ENCODE assay signal across 23 cellular contexts in genomic region chrX:19708683-19709082, GRCh38.
DNase-seq lines count a peak whose midpoint lies in the region; ATAC-seq and TF ChIP-seq lines count a peak whose summit lies in the region.
"Had no signal": no experiment of that assay in that cellular context is flagged by ENCODE, and none has a peak within 500 bp of the region (broad histone marks: within the 10 kb centered on the region; RNA-seq: fewer than 3 reads in every experiment).

No MANE protein-coding gene starts in this region.

- H2BK12ac ChIP-seq in H9 (ENCODE audit: insufficient read length, low read depth, low read length), result no peak overlapping the region

- H3K79me1 ChIP-seq in H9 (ENCODE audit: insufficient read depth, low read depth, low read length, poor library complexity, severe bottlenecking), result no peaks in the 10 kb centered on the region

- H3K23me2 ChIP-seq in H9 (ENCODE audit: insufficient read length, low read depth, low read length, poor library complexity, severe bottlenecking), result no peaks in the 10 kb centered on the region

- POLR2A ChIA-PET in PC-3 (lab: Charles Lee; ENCODE audit: unreplicated experiment), result no interaction called here

- no peak for ATAC-seq in stimulated activated naive CD8-positive, alpha-beta T cell treated with anti-CD3 and anti-CD28 coated beads, Interleukin-15, Interleukin-2, amounts not matched to agents 100 U/mL and 50 U/mL, for 24 hours
- no peak for ATAC-seq in PC-3
- peak; percentile 64 for ATAC-seq in stimulated activated naive CD8-positive, alpha-beta T cell treated with anti-CD3 and anti-CD28 coated beads, Interleukin-15, amount 100 ng/mL, for 72 hours
- ATAC-seq: left ventricle myocardium superior, sciatic nerve had no signal

- H2AK5ac ChIP-seq in H9 (ENCODE audit: insufficient read length, low read length), result no peak overlapping the region

- H3K4me3 Mint-ChIP-seq in stimulated activated naive CD8-positive, alpha-beta T cell treated with anti-CD3 and anti-CD28 coated beads, Interleukin-15, Interleukin-2, amounts not matched to agents 100 ng/mL and 50 ng/mL, for 24 hours, result no peak overlapping the region
- H3K4me3 Mint-ChIP-seq in chondrocyte (ENCODE audit: unreplicated experiment) (no peak overlapping the region), H9 (no peak overlapping the region)
- no peak overlapping the region for H3K4me3 Mint-ChIP-seq in stimulated activated naive CD8-positive, alpha-beta T cell treated with anti-CD3 and anti-CD28 coated beads, Interleukin-15, amount 100 ng/mL, for 72 hours
- H3K4me3 Mint-ChIP-seq: CD14-positive monocyte, nephron progenitor cell had no signal

- H3K4me3 ChIP-seq in PC-3 (ENCODE audit: low read length), result no peak overlapping the region
- H3K4me3 ChIP-seq: adrenal gland, colonic mucosa, esophagus muscularis mucosa, stomach, tibial artery had no signal

- H3K9ac ChIP-seq in PC-3 (ENCODE audit: low read length) (no peak overlapping the region), H9 (ENCODE audit: extremely low read depth, insufficient read length, low read length) (no peak overlapping the region)

- BruUV-seq in PC-3 (replicated peaks; lab: Mats Ljungman, UMichigan), result no TSS peak

- peaks cover 15% of the 10 kb centered on the region for H3K36me3 Mint-ChIP-seq in stimulated activated naive CD8-positive, alpha-beta T cell treated with anti-CD3 and anti-CD28 coated beads, Interleukin-15, Interleukin-2, amounts not matched to agents 100 ng/mL and 50 ng/mL, for 24 hours (ENCODE audit: low read depth)
- H3K36me3 Mint-ChIP-seq in chondrocyte (ENCODE audit: low read depth), result no peaks in the 10 kb centered on the region
- H3K36me3 Mint-ChIP-seq in H9 (ENCODE audit: insufficient read depth in 1 of 3, low read depth in 3 of 3), result peaks cover 0 to 3% (median 0%) of the 10 kb centered on the region in 3 experiments; a peak in 2 of 7 replicates

- no peaks in the 10 kb centered on the region for H3K27me3 Mint-ChIP-seq in stimulated activated naive CD8-positive, alpha-beta T cell treated with anti-CD3 and anti-CD28 coated beads, Interleukin-15, Interleukin-2, amounts not matched to agents 100 ng/mL and 50 ng/mL, for 24 hours
- H3K27me3 Mint-ChIP-seq in chondrocyte (ENCODE audit: low read depth) (no peaks in the 10 kb centered on the region), H9 (ENCODE audit: low read depth) (no peaks in the 10 kb centered on the region; the same call in 1 of the 2 replicates)
- no peaks in the 10 kb centered on the region for H3K27me3 Mint-ChIP-seq in stimulated activated naive CD8-positive, alpha-beta T cell treated with anti-CD3 and anti-CD28 coated beads, Interleukin-15, amount 100 ng/mL, for 72 hours

- no peak overlapping the region for H3K56ac ChIP-seq in H9 (ENCODE audit: insufficient read length, low read depth, low read length)

- H2AFZ ChIP-seq in PC-3 (ENCODE audit: low read length), result no peak overlapping the region
- H2AFZ ChIP-seq in H9 (ENCODE audit: low read length), result no peak overlapping the region

- H3K9me3 Mint-ChIP-seq in stimulated activated naive CD8-positive, alpha-beta T cell treated with anti-CD3 and anti-CD28 coated beads, Interleukin-15, Interleukin-2, amounts not matched to agents 100 ng/mL and 50 ng/mL, for 24 hours, result no peaks in the 10 kb centered on the region
- H3K9me3 Mint-ChIP-seq in chondrocyte (ENCODE audit: low read depth) (peaks cover 7% of the 10 kb centered on the region), H9 (peaks cover 64 to 65% of the 10 kb centered on the region in 2 experiments)
- H3K9me3 Mint-ChIP-seq in stimulated activated naive CD8-positive, alpha-beta T cell treated with anti-CD3 and anti-CD28 coated beads, Interleukin-15, amount 100 ng/mL, for 72 hours, result no peaks in the 10 kb centered on the region
- H3K9me3 Mint-ChIP-seq: CD14-positive monocyte had no signal

- H3K4ac ChIP-seq in H9 (ENCODE audit: low read depth, low read length), result no peak overlapping the region

- intact Hi-C loops in PC-3 (cut with micrococcal nuclease), result no loop called here

- no peak overlapping the region for H4K8ac ChIP-seq in H9 (replicated peaks; ENCODE audit: insufficient read length, low read depth, low read length)

- H3K9me3 ChIP-seq in PC-3 (ENCODE audit: low read length) (no peaks in the 10 kb centered on the region), H9 (ENCODE audit: control insufficient read depth, low read depth, low read length) (peaks cover 33% of the 10 kb centered on the region)
- H3K9me3 ChIP-seq: adrenal gland, colonic mucosa, esophagus muscularis mucosa, stomach, tibial artery had no signal

- H3K27me3 ChIP-seq in PC-3 (ENCODE audit: low read length) (no peaks in the 10 kb centered on the region), H9 (ENCODE audit: insufficient read depth, low read length) (no peaks in the 10 kb centered on the region)
- H3K27me3 ChIP-seq: adrenal gland, colonic mucosa, esophagus muscularis mucosa, stomach, tibial artery had no signal

- DNase-seq in stimulated activated naive CD8-positive, alpha-beta T cell treated with anti-CD3 and anti-CD28 coated beads, Interleukin-15, Interleukin-2, amounts not matched to agents 100 U/mL and 50 U/mL, for 24 hours, result no peak
- DNase-seq in PC-3 (no peak), chondrocyte (ENCODE audit: low spot score) (no peak), H9 (no peak), AG20443 (ENCODE audit: low spot score) (no peak), GF-D8 (lab: John Stamatoyannopoulos, UW) (no peak)
- no peak for DNase-seq in stimulated activated naive CD8-positive, alpha-beta T cell treated with anti-CD3 and anti-CD28 coated beads, Interleukin-15, amount 100 ng/mL, for 72 hours
- DNase-seq: activated CD4-positive, CD25-positive, alpha-beta regulatory T cell treated with anti-CD3 and anti-CD28 coated beads, Interleukin-2, amount 50 U/mL, for 72 hours; adrenal gland; colonic mucosa; foreskin melanocyte; hypothalamus; left ventricle myocardium superior; midbrain; NCI-H1694 treated with DMSO at 0.1 percent for 48 hours; NCI-H526; nephron progenitor cell; stomach; tibial artery had no signal

- H3K36me3 ChIP-seq in PC-3 (ENCODE audit: low read depth, low read length), result no peaks in the 10 kb centered on the region
- H3K36me3 ChIP-seq: adrenal gland, colonic mucosa, esophagus muscularis mucosa, stomach, tibial artery had no signal

- H3K4me1 Mint-ChIP-seq in stimulated activated naive CD8-positive, alpha-beta T cell treated with anti-CD3 and anti-CD28 coated beads, Interleukin-15, Interleukin-2, amounts not matched to agents 100 ng/mL and 50 ng/mL, for 24 hours (ENCODE audit: low read depth), result peaks cover 61% of the 10 kb centered on the region
- peaks cover 38% of the 10 kb centered on the region for H3K4me1 Mint-ChIP-seq in chondrocyte (ENCODE audit: low read depth)
- H3K4me1 Mint-ChIP-seq in stimulated activated naive CD8-positive, alpha-beta T cell treated with anti-CD3 and anti-CD28 coated beads, Interleukin-15, amount 100 ng/mL, for 72 hours, result peaks cover 67% of the 10 kb centered on the region
- H3K4me1 Mint-ChIP-seq in H9, result peaks cover 3 to 10% of the 10 kb centered on the region in 2 experiments; a peak in 3 of 4 replicates

- no peak for TF ChIP-seq CTCF in PC-3 (conservative IDR thresholded peaks at IDR 0.05; ENCODE audit: low read depth, low read length)
- no peak for TF ChIP-seq CTCF in chondrocyte (IDR thresholded peaks at IDR 0.05)
- TF ChIP-seq CTCF in H9 (conservative IDR thresholded peaks at IDR 0.05), result no peak

- no peak overlapping the region for H2BK15ac ChIP-seq in H9 (ENCODE audit: low read depth, low read length)

- H2BK20ac ChIP-seq in H9 (ENCODE audit: low read depth, low read length, poor library complexity, severe bottlenecking), result no peak overlapping the region

- H3K23ac ChIP-seq in H9 (ENCODE audit: insufficient read length, low read depth, low read length), result no peak overlapping the region

- no peak overlapping the region for H3T11ph ChIP-seq in H9 (ENCODE audit: low read length)

- H2BK5ac ChIP-seq in H9 (ENCODE audit: insufficient read length, low read length), result no peak overlapping the region

- H3K4me1 ChIP-seq in PC-3 (ENCODE audit: insufficient read depth, low read length), result peaks cover 22% of the 10 kb centered on the region
- H3K4me1 ChIP-seq in H9 (ENCODE audit: insufficient read depth, low read length), result no peaks in the 10 kb centered on the region
- H3K4me1 ChIP-seq: adrenal gland, colonic mucosa, stomach had no signal

- no peaks in the 10 kb centered on the region for H3K9me2 ChIP-seq in PC-3 (replicated peaks; ENCODE audit: low read length)

- H4K91ac ChIP-seq in H9 (ENCODE audit: insufficient read length, low read depth, low read length), result no peak overlapping the region

- H2BK120ac ChIP-seq in H9 (ENCODE audit: low read depth, low read length, poor library complexity, severe bottlenecking), result no peak overlapping the region

- H4K20me1 ChIP-seq in PC-3 (ENCODE audit: low read length), result no peaks in the 10 kb centered on the region
- no peaks in the 10 kb centered on the region for H4K20me1 ChIP-seq in H9 (ENCODE audit: control insufficient read depth, insufficient read depth, insufficient read length)

- peak overlapping the region; percentile 91; the same call in 1 of the 2 replicates for H3K27ac ChIP-seq in PC-3 (ENCODE audit: low read length)
- H3K27ac ChIP-seq in H9 (ENCODE audit: insufficient read length, low read depth, low read length), result no peak overlapping the region
- H3K27ac ChIP-seq: adrenal gland, colonic mucosa, esophagus muscularis mucosa, stomach, tibial artery had no signal

- H3K4me2 ChIP-seq in PC-3 (ENCODE audit: low read length) (no peak overlapping the region), H9 (ENCODE audit: insufficient read depth, insufficient read length, low read length) (no peak overlapping the region)

- H3K79me2 ChIP-seq in PC-3 (ENCODE audit: low read length) (0 out of 2 replicates have a peak, but pooled peaks cover 6% of the 10 kb centered on the region), H9 (ENCODE audit: insufficient read depth, low read length) (no peaks in the 10 kb centered on the region)

- no peak overlapping the region for H3K14ac ChIP-seq in H9 (ENCODE audit: insufficient read depth, low read length)

- WGBS in H9 (ENCODE audit: extremely low coverage, insufficient read length, low lambda C conversion rate), result no CpG with 5 or more reads among the region's 2 CpGs

- H3K27ac Mint-ChIP-seq in stimulated activated naive CD8-positive, alpha-beta T cell treated with anti-CD3 and anti-CD28 coated beads, Interleukin-15, Interleukin-2, amounts not matched to agents 100 ng/mL and 50 ng/mL, for 24 hours, result peak overlapping the region; percentile 40
- peak overlapping the region; percentile 91 for H3K27ac Mint-ChIP-seq in chondrocyte (ENCODE audit: unreplicated experiment)
- peak overlapping the region in 1 of 2 donors; percentile 43 for H3K27ac Mint-ChIP-seq in stimulated activated naive CD8-positive, alpha-beta T cell treated with anti-CD3 and anti-CD28 coated beads, Interleukin-15, amount 100 ng/mL, for 72 hours
- no peak overlapping the region for H3K27ac Mint-ChIP-seq in H9
- H3K27ac Mint-ChIP-seq: nephron progenitor cell had no signal

- no peak overlapping the region for H4K5ac ChIP-seq in H9 (ENCODE audit: insufficient read length, low read depth, low read length)

- no peak overlapping the region for H3K18ac ChIP-seq in H9 (ENCODE audit: insufficient read length, low read depth, low read length)

- no peaks in the 10 kb centered on the region for H3F3A ChIP-seq in PC-3 (ENCODE audit: low read length, unreplicated experiment)

- CTCF ChIA-PET in PC-3 (lab: Charles Lee), result no interaction called here

Comparison
In these comparisons a context has a peak if more than half of its experiments do, and no peak if none do; other contexts are left out.
1. H3K27ac Mint-ChIP-seq: peak in stimulated activated naive CD8-positive, alpha-beta T cell treated with anti-CD3 and anti-CD28 coated beads, Interleukin-15, Interleukin-2, amounts not matched to agents 100 ng/mL and 50 ng/mL, for 24 hours (single experiment) and chondrocyte (single experiment); none in H9 (0 of 3).